ENCODE assay signal across 8 cellular contexts in the genomic region with DNA sequence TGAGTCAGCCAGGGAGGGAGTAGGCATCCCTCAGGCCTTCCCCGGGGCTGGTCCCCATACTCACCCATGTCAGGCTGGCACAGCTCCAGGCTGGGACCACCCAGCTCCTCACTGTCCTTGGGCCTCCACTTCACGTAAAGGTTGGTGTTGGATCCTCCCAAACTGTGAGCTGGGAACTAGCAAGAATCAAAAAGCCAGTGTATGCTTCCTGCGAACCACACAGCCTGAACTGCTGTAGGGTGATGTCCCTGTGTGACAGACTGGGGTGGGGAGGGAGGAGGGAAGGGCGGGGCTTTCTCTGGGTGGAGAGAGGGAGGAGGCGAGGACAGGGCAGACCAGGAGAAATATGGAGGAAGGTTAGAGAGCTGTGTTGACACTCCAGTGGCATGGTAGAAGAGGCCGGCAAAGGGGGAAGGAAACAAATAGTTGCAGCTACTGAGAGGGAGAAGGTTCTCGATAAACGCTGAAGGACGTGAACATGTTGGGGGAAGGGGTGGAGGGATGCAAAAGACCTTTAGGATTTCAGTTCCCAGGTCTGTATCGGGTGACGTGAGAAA. TPM values are rescaled to one million over a fixed set of nuclear protein-coding genes. Genes with fewer than 3 reads are reported as not detected.
A peak's percentile ranks its signal among the peaks of the same experiment; 100 is the strongest.
DNase-seq lines count a peak whose midpoint lies in the region; ATAC-seq and TF ChIP-seq lines count a peak whose summit lies in the region.

No MANE protein-coding gene starts in this region.

- peak; percentile 89 for DNase-seq in AG20443 (ENCODE audit: low spot score)
- DNase-seq in NCI-H510A (lab: John Stamatoyannopoulos, UW), result peak; percentile 81
- peak; percentile 92 for DNase-seq in activated CD4-positive, alpha-beta T cell treated with anti-CD3 and anti-CD28 coated beads, Interleukin-2, amount 10 ng/mL, durations not matched to agents 24 days and 14 days
- peak; percentile 90 to 94 (median 94) for DNase-seq in right lobe of liver
- peak; percentile 78 to 88 for DNase-seq in stimulated activated CD4-positive, alpha-beta T cell treated with anti-CD3 and anti-CD28 coated beads, Interleukin-4, amount 100 ng/mL, for 48 hours (ENCODE audit: low read depth in 2 of 2)

- peaks cover 65% of the 10 kb centered on the region for H3K4me1 Mint-ChIP-seq in activated CD4-positive, alpha-beta T cell treated with anti-CD3 and anti-CD28 coated beads, Interleukin-2, amount 10 ng/mL, durations not matched to agents 24 days and 14 days
- H3K4me1 Mint-ChIP-seq in dendritic cell treated with granulocyte-macrophage colony-stimulating factor and Interleukin-4, amounts not matched to agents 40 ng/mL and 50 ng/mL, for 4 days (ENCODE audit: low read depth), result peaks cover 78% of the 10 kb centered on the region

- H3K27ac ChIP-seq in right lobe of liver, result peak overlapping the region; percentile 84 to 92 (median 90)

- H3K36me3 ChIP-seq in right lobe of liver, result peaks cover 0 to 39% (median 23%) of the 10 kb centered on the region in 4 donors

- peak overlapping the region; percentile 64 to 88 (median 86) for H3K4me3 ChIP-seq in right lobe of liver

- no peaks in the 10 kb centered on the region for H3K9me3 ChIP-seq in right lobe of liver

- ATAC-seq in GM19043 (IDR thresholded peaks at IDR 0.05; ENCODE audit: low read depth, unreplicated experiment) (peak; percentile 38), HG03354 (IDR thresholded peaks at IDR 0.05; ENCODE audit: poor library complexity, severe bottlenecking, unreplicated experiment) (peak; percentile 44), right lobe of liver (peak; percentile 73 to 84 (median 75))

- WGBS in right lobe of liver (ENCODE audit: insufficient coverage, low coverage, low lambda C conversion rate, missing lambda C conversion rate), result under 1% methylated on average over 9 of the region's 11 CpGs

- intact Hi-C loops in activated CD4-positive, alpha-beta T cell treated with anti-CD3 and anti-CD28 coated beads, Interleukin-2, amount 10 ng/mL, durations not matched to agents 24 days and 14 days (cut with micrococcal nuclease), result loop anchor here (1.0 to 10.0 kb wide), 8 partner anchors 10 to 609 kb away; partner anchors contain the start of genes IL23A, NAB2, NACA and PAN2
- intact Hi-C loops in dendritic cell treated with granulocyte-macrophage colony-stimulating factor and Interleukin-4, amounts not matched to agents 40 ng/mL and 50 ng/mL, for 4 days (cut with micrococcal nuclease), result loop anchor here (5.0 to 10.0 kb wide), 3 partner anchors 51 to 449 kb away; partner anchors contain the start of genes NAB2 and PTGES3
- intact Hi-C loops in right lobe of liver (cut with DNase I), result no loop called here

- H3K36me3 Mint-ChIP-seq in activated CD4-positive, alpha-beta T cell treated with anti-CD3 and anti-CD28 coated beads, Interleukin-2, amount 10 ng/mL, durations not matched to agents 24 days and 14 days (ENCODE audit: low read depth), result peaks cover 35% of the 10 kb centered on the region
- H3K36me3 Mint-ChIP-seq in dendritic cell treated with granulocyte-macrophage colony-stimulating factor and Interleukin-4, amounts not matched to agents 40 ng/mL and 50 ng/mL, for 4 days (ENCODE audit: low read depth), result peaks cover 66% of the 10 kb centered on the region

- TF ChIP-seq POLR2A in right lobe of liver (IDR thresholded peaks at IDR 0.05), result no peak

- no peak for TF ChIP-seq CTCF in right lobe of liver (IDR thresholded peaks at IDR 0.05)

- no peaks in the 10 kb centered on the region for H3K27me3 Mint-ChIP-seq in activated CD4-positive, alpha-beta T cell treated with anti-CD3 and anti-CD28 coated beads, Interleukin-2, amount 10 ng/mL, durations not matched to agents 24 days and 14 days
- H3K27me3 Mint-ChIP-seq in dendritic cell treated with granulocyte-macrophage colony-stimulating factor and Interleukin-4, amounts not matched to agents 40 ng/mL and 50 ng/mL, for 4 days, result no peaks in the 10 kb centered on the region

- peak overlapping the region; percentile 99 for H3K4me3 Mint-ChIP-seq in activated CD4-positive, alpha-beta T cell treated with anti-CD3 and anti-CD28 coated beads, Interleukin-2, amount 10 ng/mL, durations not matched to agents 24 days and 14 days
- H3K4me3 Mint-ChIP-seq in dendritic cell treated with granulocyte-macrophage colony-stimulating factor and Interleukin-4, amounts not matched to agents 40 ng/mL and 50 ng/mL, for 4 days, result peak overlapping the region; percentile 97

- peak overlapping the region; percentile 93 for H3K27ac Mint-ChIP-seq in activated CD4-positive, alpha-beta T cell treated with anti-CD3 and anti-CD28 coated beads, Interleukin-2, amount 10 ng/mL, durations not matched to agents 24 days and 14 days
- H3K27ac Mint-ChIP-seq in dendritic cell treated with granulocyte-macrophage colony-stimulating factor and Interleukin-4, amounts not matched to agents 40 ng/mL and 50 ng/mL, for 4 days, result peak overlapping the region; percentile 90

- no peaks in the 10 kb centered on the region for H3K9me3 Mint-ChIP-seq in activated CD4-positive, alpha-beta T cell treated with anti-CD3 and anti-CD28 coated beads, Interleukin-2, amount 10 ng/mL, durations not matched to agents 24 days and 14 days
- H3K9me3 Mint-ChIP-seq in dendritic cell treated with granulocyte-macrophage colony-stimulating factor and Interleukin-4, amounts not matched to agents 40 ng/mL and 50 ng/mL, for 4 days, result no peaks in the 10 kb centered on the region

- no peaks in the 10 kb centered on the region for H3K27me3 ChIP-seq in right lobe of liver

- peaks cover 0 to 43% (median 17%) of the 10 kb centered on the region in 4 donors for H3K4me1 ChIP-seq in right lobe of liver

RNA-seq across cellular contexts. Expression of gene BAZ2A, which starts 6.1 kb away (rescaled TPM):
- total RNA-seq in activated CD4-positive, alpha-beta T cell treated with anti-CD3 and anti-CD28 coated beads, Interleukin-2, amount 10 ng/mL, durations not matched to agents 24 days and 14 days, result 117 and 118 TPM in 2 replicates
- 10 to 100 TPM; 21.8 to 45.7 (median 33.4) TPM for total RNA-seq in right lobe of liver

RNA-seq across cellular contexts. Expression of gene ATP5F1B, which starts 9.6 kb away (rescaled TPM):
- total RNA-seq in activated CD4-positive, alpha-beta T cell treated with anti-CD3 and anti-CD28 coated beads, Interleukin-2, amount 10 ng/mL, durations not matched to agents 24 days and 14 days, result 760 and 771 TPM in 2 replicates
- 100 to 1,000 TPM; 346 to 535 (median 362) TPM for total RNA-seq in right lobe of liver

RNA-seq across cellular contexts. Expression of gene PTGES3, which starts 51.9 kb away (rescaled TPM):
- 351 and 357 TPM in 2 replicates for total RNA-seq in activated CD4-positive, alpha-beta T cell treated with anti-CD3 and anti-CD28 coated beads, Interleukin-2, amount 10 ng/mL, durations not matched to agents 24 days and 14 days
- 100 to 1,000 TPM in 2 of 6 experiments, 10 to 100 TPM in 4; 70.0 to 184 (median 81.8) TPM for total RNA-seq in right lobe of liver

Comparison
In these comparisons a context has a peak if more than half of its experiments do, and no peak if none do; other contexts are left out.
1. Peak in every context shown above with its lines: DNase-seq, ATAC-seq, H3K4me3 ChIP-seq and H3K27ac ChIP-seq.
2. intact Hi-C loops: an anchor here in activated CD4-positive, alpha-beta T cell treated with anti-CD3 and anti-CD28 coated beads, Interleukin-2, amount 10 ng/mL, durations not matched to agents 24 days and 14 days (1.0 to 10.0 kb wide) and dendritic cell treated with granulocyte-macrophage colony-stimulating factor and Interleukin-4, amounts not matched to agents 40 ng/mL and 50 ng/mL, for 4 days (5.0 to 10.0 kb wide); none called in right lobe of liver.